8 cellular contexts compared by ENCODE assay signal in genomic region chr9:131275332-131276106, GRCh38. TPM values are rescaled to one million over a fixed set of nuclear protein-coding genes. Genes with fewer than 3 reads are reported as not detected.
DNase-seq lines count a peak whose midpoint lies in the region; ATAC-seq and TF ChIP-seq lines count a peak whose summit lies in the region.

No MANE protein-coding gene starts in this region.

- intact Hi-C loops in activated B cell treated with CpG ODN at 0.5 μM for 24 hours (cut with micrococcal nuclease) = loop anchor here (1.0 to 10.0 kb wide), 6 partner anchors 19 to 449 kb away; no protein-coding TSS in a partner anchor
- intact Hi-C loops in testis (cut with DNase I; ENCODE audit: low total_unique reads) = no loop called here

- H3K9me3 Mint-ChIP-seq in activated B cell treated with CpG ODN at 0.5 μM for 24 hours = no peaks in the 10 kb centered on the region

- H3K9me3 ChIP-seq in testis = no peaks in the 10 kb centered on the region

- H3K4me3 Mint-ChIP-seq in activated B cell treated with CpG ODN at 0.5 μM for 24 hours = peak overlapping the region; percentile 98

- H3K4me1 Mint-ChIP-seq in activated B cell treated with CpG ODN at 0.5 μM for 24 hours = peaks cover 51% of the 10 kb centered on the region

- ATAC-seq in activated B cell treated with CpG ODN at 0.5 μM for 24 hours (ENCODE audit: low read depth) = peak; percentile 22
- no peak for ATAC-seq in GM18867 (IDR thresholded peaks at IDR 0.05; ENCODE audit: unreplicated experiment)

- WGBS in testis, 2 donors = 38 to 46% methylated on average over 23 to 30 of the region's 30 CpGs

- peak; percentile 54 for DNase-seq in activated CD4-positive, alpha-beta T cell treated with anti-CD3 and anti-CD28 coated beads for 48 hours
- no peak for DNase-seq in activated CD4-positive, alpha-beta T cell treated with anti-CD3 and anti-CD28 coated beads, Interleukin-2, amount 50 U/mL, for 4 hours
- DNase-seq in activated B cell treated with CpG ODN at 0.5 μM for 24 hours (peak; percentile 46), iPS-NIHi7 (ENCODE audit: extremely low spot score) (peak; percentile 70), testis (peak; percentile 81), NCI-H2227 (lab: John Stamatoyannopoulos, UW; ENCODE audit: unreplicated experiment) (no peak), dedifferentiated amniotic fluid mesenchymal stem cell (ENCODE audit: extremely low spot score) (no peak)

- TF ChIP-seq CTCF in activated B cell treated with CpG ODN at 0.5 μM for 24 hours (IDR thresholded peaks at IDR 0.05) (no peak), testis (IDR thresholded peaks at IDR 0.05) (no peak)

- POLR2A ChIA-PET in activated B cell treated with CpG ODN at 0.5 μM for 24 hours (lab: Charles Lee) = interaction anchor here (0.7 to 17.5 kb wide), 9 partner anchors 9 to 150 kb away, joined by 3 to 593 read pairs (median 6); partner anchors contain the start of genes NUP214 and PLPP7

- H3K4me3 ChIP-seq in testis = peak overlapping the region; percentile 62 to 72

- peak overlapping the region; percentile 98 for H3K27ac Mint-ChIP-seq in activated B cell treated with CpG ODN at 0.5 μM for 24 hours

- H3K27ac ChIP-seq in testis = peak overlapping the region; percentile 85 to 92

- peaks cover 20% of the 10 kb centered on the region for H3K36me3 Mint-ChIP-seq in activated B cell treated with CpG ODN at 0.5 μM for 24 hours (ENCODE audit: low read depth)

- CTCF ChIA-PET in activated B cell treated with CpG ODN at 0.5 μM for 24 hours (lab: Charles Lee) = interaction anchor here (1.2 to 2.1 kb wide), 10 partner anchors 19 to 97 kb away, joined by 3 to 9 read pairs (median 5); no protein-coding TSS in a partner anchor

- no peaks in the 10 kb centered on the region for H3K27me3 Mint-ChIP-seq in activated B cell treated with CpG ODN at 0.5 μM for 24 hours

- H3K27me3 ChIP-seq in testis = no peaks in the 10 kb centered on the region

- H3K36me3 ChIP-seq in testis (ENCODE audit: low read depth, missing control alignments) = no peaks in the 10 kb centered on the region

- TF ChIP-seq POLR2A in testis (IDR thresholded peaks at IDR 0.05) = no peak

- peaks cover 27% of the 10 kb centered on the region for H3K4me1 ChIP-seq in testis

RNA-seq across cellular contexts. Expression of gene FAM78A, which starts 0.8 kb away (rescaled TPM):
- total RNA-seq in activated B cell treated with CpG ODN at 0.5 μM for 24 hours = 20.6 and 22.9 TPM in 2 replicates
- total RNA-seq in testis = 10 to 100 TPM; 29.7 to 30.8 TPM
- 48.0 TPM for polyA plus RNA-seq in testis (ENCODE audit: insufficient read depth, low read depth, low replicate concordance)

RNA-seq across cellular contexts. Expression of gene PLPP7, which starts 14.0 kb away (rescaled TPM):
- total RNA-seq in activated B cell treated with CpG ODN at 0.5 μM for 24 hours (0.39 and 0.53 TPM in 2 replicates), testis (10 to 100 TPM; 23.9 to 29.9 TPM)
- 8.6 TPM for polyA plus RNA-seq in testis (ENCODE audit: insufficient read depth, low read depth, low replicate concordance)

Comparison
In these comparisons a context has a peak if more than half of its experiments do, and no peak if none do; other contexts are left out.
1. DNase-seq: peak in activated CD4-positive, alpha-beta T cell treated with anti-CD3 and anti-CD28 coated beads for 48 hours (single experiment), activated B cell treated with CpG ODN at 0.5 μM for 24 hours (single experiment), iPS-NIHi7 (single experiment) and testis (single experiment); none in activated CD4-positive, alpha-beta T cell treated with anti-CD3 and anti-CD28 coated beads, Interleukin-2, amount 50 U/mL, for 4 hours (0 of 2), NCI-H2227 (single experiment) and dedifferentiated amniotic fluid mesenchymal stem cell (single experiment).
2. RNA of gene PLPP7, which starts 14.0 kb away (total RNA-seq): 23.9 to 29.9 TPM in testis; 0.39 to 0.53 TPM in activated B cell treated with CpG ODN at 0.5 μM for 24 hours; every median in the first group is over 10 times any median in the second.